Comparison of ENCODE assay signal across 10 cellular contexts in the genomic region with DNA sequence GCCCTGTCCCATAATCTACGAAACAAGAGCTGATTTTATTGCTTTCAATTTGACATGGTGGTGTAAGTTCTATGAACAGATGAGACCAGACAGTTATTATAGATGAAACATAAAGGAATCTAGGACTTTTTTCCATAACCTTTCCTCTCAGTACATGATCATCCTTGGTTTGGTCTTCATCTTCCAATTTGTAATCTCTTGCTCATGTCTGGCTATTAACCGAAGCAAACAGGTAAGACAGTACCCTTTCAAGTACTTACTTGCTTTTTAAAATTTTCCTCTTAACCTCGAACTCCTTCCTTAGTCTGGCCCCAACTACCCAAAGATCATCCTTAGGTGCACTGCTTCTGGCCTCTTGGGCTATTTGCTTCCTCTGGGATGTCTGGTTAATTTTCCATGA. TPM values are rescaled to one million over a fixed set of nuclear protein-coding genes. Genes with fewer than 3 reads are reported as not detected.
DNase-seq lines count a peak whose midpoint lies in the region; ATAC-seq and TF ChIP-seq lines count a peak whose summit lies in the region.
"Had no signal": no experiment of that assay in that cellular context is flagged by ENCODE, and none has a peak within 500 bp of the region (broad histone marks: within the 10 kb centered on the region; RNA-seq: fewer than 3 reads in every experiment).

No MANE protein-coding gene starts in this region.

- H3K9me3 ChIP-seq in iPS-15b (ENCODE audit: control insufficient read depth, insufficient read depth, low read length): no peaks in the 10 kb centered on the region
- H3K9me3 ChIP-seq in suprapubic skin: no peaks in the 10 kb centered on the region

- H3K36me3 Mint-ChIP-seq in activated naive CD4-positive, alpha-beta T cell treated with anti-CD3 and anti-CD28 coated beads, Interleukin-2, amount 10 ng/mL, durations not matched to agents 7 days and 5 days: peaks cover 43% of the 10 kb centered on the region
- H3K36me3 Mint-ChIP-seq in activated naive CD4-positive, alpha-beta T cell treated with anti-CD3 and anti-CD28 coated beads, Interleukin-2, amount 50 U/mL, for 72 hours: peaks cover 13 to 38% of the 10 kb centered on the region in 2 donors

- no peak for DNase-seq in activated naive CD4-positive, alpha-beta T cell treated with anti-CD3 and anti-CD28 coated beads, Interleukin-2, amount 10 ng/mL, durations not matched to agents 7 days and 5 days
- DNase-seq in activated naive CD4-positive, alpha-beta T cell treated with Interleukin-2 at 50 U/mL for 16 hours: no peak
- no peak for DNase-seq in activated naive CD4-positive, alpha-beta T cell treated with anti-CD3 and anti-CD28 coated beads, Interleukin-2, amount 50 U/mL, for 72 hours (ENCODE audit: low spot score in 2 of 2)
- DNase-seq in suprapubic skin (ENCODE audit: low spot score in 2 of 2) (no peak), COR-L47 (lab: John Stamatoyannopoulos, UW) (no peak)
- DNase-seq in activated CD4-positive, CD25-positive, alpha-beta regulatory T cell (lab: John Stamatoyannopoulos, UW): no peak
- DNase-seq: DMS 273 treated with DMSO at 0.1 percent for 48 hours, NCI-H1092 had no signal

- peak overlapping the region; percentile 93 for H3K27ac Mint-ChIP-seq in activated naive CD4-positive, alpha-beta T cell treated with anti-CD3 and anti-CD28 coated beads, Interleukin-2, amount 10 ng/mL, durations not matched to agents 7 days and 5 days
- H3K27ac Mint-ChIP-seq in activated naive CD4-positive, alpha-beta T cell treated with anti-CD3 and anti-CD28 coated beads, Interleukin-2, amount 50 U/mL, for 72 hours: peak overlapping the region; percentile 91 to 96

- H3K36me3 ChIP-seq in iPS-15b (ENCODE audit: control insufficient read depth, insufficient read depth, low read length): peaks cover 24% of the 10 kb centered on the region
- H3K36me3 ChIP-seq in suprapubic skin: peaks cover 33% of the 10 kb centered on the region

- H3K9me3 Mint-ChIP-seq in activated naive CD4-positive, alpha-beta T cell treated with anti-CD3 and anti-CD28 coated beads, Interleukin-2, amount 10 ng/mL, durations not matched to agents 7 days and 5 days: no peaks in the 10 kb centered on the region
- H3K9me3 Mint-ChIP-seq in activated naive CD4-positive, alpha-beta T cell treated with anti-CD3 and anti-CD28 coated beads, Interleukin-2, amount 50 U/mL, for 72 hours: no peaks in the 10 kb centered on the region

- no peak for ATAC-seq in activated naive CD4-positive, alpha-beta T cell treated with anti-CD3 and anti-CD28 coated beads, Interleukin-2, amount 50 U/mL, for 72 hours
- ATAC-seq in HG03280 (IDR thresholded peaks at IDR 0.05; ENCODE audit: unreplicated experiment): no peak

- peak overlapping the region; percentile 90 for H3K4me3 ChIP-seq in iPS-15b (ENCODE audit: low read depth, low read length)
- H3K4me3 ChIP-seq in suprapubic skin: peak overlapping the region; percentile 85

- H3K27me3 ChIP-seq in iPS-15b (ENCODE audit: control insufficient read depth, insufficient read depth, low read length) (peaks cover 19% of the 10 kb centered on the region), suprapubic skin (peaks cover 3% of the 10 kb centered on the region)

- H3K4me1 ChIP-seq in iPS-15b (ENCODE audit: control insufficient read depth, insufficient read depth, low read length) (peaks cover 3% of the 10 kb centered on the region), suprapubic skin (peaks cover 26% of the 10 kb centered on the region)

- H3K4me1 Mint-ChIP-seq in activated naive CD4-positive, alpha-beta T cell treated with anti-CD3 and anti-CD28 coated beads, Interleukin-2, amount 10 ng/mL, durations not matched to agents 7 days and 5 days: peaks cover 57% of the 10 kb centered on the region

- H3K4me3 Mint-ChIP-seq in activated naive CD4-positive, alpha-beta T cell treated with anti-CD3 and anti-CD28 coated beads, Interleukin-2, amount 10 ng/mL, durations not matched to agents 7 days and 5 days: peak overlapping the region; percentile 87

- H3K27ac ChIP-seq in suprapubic skin: no peak overlapping the region

- no peaks in the 10 kb centered on the region for H3K27me3 Mint-ChIP-seq in activated naive CD4-positive, alpha-beta T cell treated with anti-CD3 and anti-CD28 coated beads, Interleukin-2, amount 10 ng/mL, durations not matched to agents 7 days and 5 days

- WGBS in suprapubic skin: 73% methylated on average over 3 of the region's 3 CpGs

- TF ChIP-seq POLR2A in suprapubic skin (IDR thresholded peaks at IDR 0.05): no peak

- TF ChIP-seq CTCF in suprapubic skin (IDR thresholded peaks at IDR 0.05): no peak

- CTCF ChIA-PET in activated naive CD4-positive, alpha-beta T cell treated with anti-CD3 and anti-CD28 coated beads, Interleukin-2, amount 10 ng/mL, durations not matched to agents 7 days and 5 days (lab: Charles Lee): interaction anchor here (2.0 kb wide), 1 partner anchor 10 kb away, joined by 6 read pairs; no protein-coding TSS in a partner anchor

- no peak for TF ChIP-seq EP300 in suprapubic skin (IDR thresholded peaks at IDR 0.05)

- H3K9ac ChIP-seq in iPS-15b (ENCODE audit: low read depth, low read length): no peak overlapping the region

RNA-seq across cellular contexts. Expression of a gene that starts 1.2 kb away (rescaled TPM):
- total RNA-seq in activated naive CD4-positive, alpha-beta T cell treated with anti-CD3 and anti-CD28 coated beads, Interleukin-2, amount 50 U/mL, for 72 hours: 10 to 100 TPM in 1 of 2 donors, 1 to 10 TPM in 1; 9.7 to 15.1 TPM
- total RNA-seq in suprapubic skin: 10 to 100 TPM; 29.8 to 54.7 (median 36.8) TPM

RNA-seq across cellular contexts. Expression of a gene that starts 6.1 kb away (rescaled TPM):
- 100 to 1,000 TPM; 183 to 191 TPM for total RNA-seq in activated naive CD4-positive, alpha-beta T cell treated with anti-CD3 and anti-CD28 coated beads, Interleukin-2, amount 50 U/mL, for 72 hours
- 10 to 100 TPM; 35.7 to 82.3 (median 47.0) TPM for total RNA-seq in suprapubic skin

RNA-seq across cellular contexts. Expression of a gene that starts 7.5 kb away (rescaled TPM):
- total RNA-seq in activated naive CD4-positive, alpha-beta T cell treated with anti-CD3 and anti-CD28 coated beads, Interleukin-2, amount 50 U/mL, for 72 hours: 10 to 100 TPM; 28.9 to 38.4 TPM
- 1 to 10 TPM in 3 of 4 donors, under 1 TPM in 1; 0.45 to 1.4 (median 1.3) TPM for total RNA-seq in suprapubic skin

RNA-seq across cellular contexts. Expression of a gene that starts 8.9 kb away (rescaled TPM):
- 10 to 100 TPM; 17.4 to 26.4 TPM for total RNA-seq in activated naive CD4-positive, alpha-beta T cell treated with anti-CD3 and anti-CD28 coated beads, Interleukin-2, amount 50 U/mL, for 72 hours
- total RNA-seq in suprapubic skin: 10 to 100 TPM; 10.2 to 26.6 (median 13.1) TPM

RNA-seq across cellular contexts. Expression of a gene that starts 20.9 kb away (rescaled TPM):
- total RNA-seq in activated naive CD4-positive, alpha-beta T cell treated with anti-CD3 and anti-CD28 coated beads, Interleukin-2, amount 50 U/mL, for 72 hours: 10 to 100 TPM in 1 of 2 donors, 1 to 10 TPM in 1; 7.6 to 14.7 TPM
- 1 to 10 TPM; 1.2 to 4.1 (median 2.0) TPM for total RNA-seq in suprapubic skin

Comparison
In these comparisons a context has a peak if more than half of its experiments do, and no peak if none do; other contexts are left out.
1. RNA of a gene that starts 7.5 kb away (total RNA-seq): 28.9 to 38.4 TPM in activated naive CD4-positive, alpha-beta T cell treated with anti-CD3 and anti-CD28 coated beads, Interleukin-2, amount 50 U/mL, for 72 hours; 0.45 to 1.4 TPM in suprapubic skin; every median in the first group is over 10 times any median in the second.